9 cellular contexts compared by ENCODE assay signal in the genomic region with DNA sequence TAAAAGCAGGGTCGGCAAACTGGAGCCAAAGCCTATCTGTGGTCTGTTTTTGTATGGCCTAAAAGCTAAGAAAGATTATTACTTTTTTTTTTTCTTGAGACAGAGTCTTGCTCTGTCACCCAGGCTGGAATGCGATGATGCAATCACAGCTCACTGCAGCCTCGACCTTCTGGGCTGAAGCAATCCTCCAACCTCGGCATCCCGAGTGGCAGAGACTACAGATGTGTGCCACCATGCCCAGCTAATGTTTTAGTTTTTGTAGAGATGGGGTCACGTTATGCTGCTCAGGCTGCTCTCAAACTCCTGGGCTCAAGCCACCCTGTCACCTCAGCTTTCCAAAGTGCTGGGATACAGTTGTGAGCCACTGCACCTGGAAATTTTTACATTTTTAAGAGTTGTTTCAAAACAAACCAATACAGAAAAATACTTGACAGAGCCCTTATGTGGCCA. TPM values are rescaled to one million over a fixed set of nuclear protein-coding genes. Genes with fewer than 3 reads are reported as not detected.
DNase-seq lines count a peak whose midpoint lies in the region; ATAC-seq and TF ChIP-seq lines count a peak whose summit lies in the region.
"Had no signal": no experiment of that assay in that cellular context is flagged by ENCODE, and none has a peak within 500 bp of the region (broad histone marks: within the 10 kb centered on the region; RNA-seq: fewer than 3 reads in every experiment).

No MANE protein-coding gene starts in this region.

- peaks cover 10% of the 10 kb centered on the region for H3K4me1 ChIP-seq in lower lobe of right lung

- TF ChIP-seq CTCF in AG04450 (IDR thresholded peaks at IDR 0.05; ENCODE audit: low read depth, low read length) (no peak), lower lobe of right lung (IDR thresholded peaks at IDR 0.05) (no peak)

- CTCF ChIA-PET in AG04450 (lab: Charles Lee) = interaction anchor here (1.2 kb wide), 1 partner anchor 10 kb away, joined by 7 read pairs; the partner anchor contains the start of gene CDC73

- peak; percentile 86 to 88 for ATAC-seq in lower lobe of right lung
- ATAC-seq in activated CD4-positive, CD25-positive, alpha-beta regulatory T cell treated with anti-CD3 and anti-CD28 coated beads, Interleukin-2, amount 50 U/mL, for 24 hours = no peak

- DNase-seq in AG04450 (ENCODE audit: low read depth, low spot score) (peak; percentile 65), HS-27A (ENCODE audit: low read depth) (peak; percentile 67), astrocyte of the hippocampus (ENCODE audit: low read depth, low spot score) (peak; percentile 81), lower lobe of right lung (peak; percentile 79), KG1 (lab: John Stamatoyannopoulos, UW) (no peak), NCI-H526 treated with DMSO at 0.1 percent for 48 hours (lab: John Stamatoyannopoulos, UW) (no peak)
- no peak for DNase-seq in stimulated activated CD8-positive, alpha-beta memory T cell treated with anti-CD3 and anti-CD28 coated beads, Interleukin-4, amount 100 ng/mL, for 48 hours
- DNase-seq: NCI-H187 treated with DMSO at 0.1 percent for 48 hours had no signal

- H3K4me3 ChIP-seq in AG04450 (ENCODE audit: low read depth, low read length) (no peak overlapping the region), lower lobe of right lung (no peak overlapping the region)

- H3K27ac ChIP-seq in AG04450 (ENCODE audit: low read depth, low read length) (peak overlapping the region; percentile 79), lower lobe of right lung (peak overlapping the region; percentile 64)

- POLR2A ChIA-PET in AG04450 (lab: Yijun Ruan, JAX) = interaction anchor here (1.3 to 1.7 kb wide), 2 partner anchors 10 to 53 kb away, joined by 3 to 8 read pairs; partner anchors contain the start of genes CDC73, RO60 and UCHL5

- H3K27me3 ChIP-seq in AG04450 (ENCODE audit: control insufficient read depth, insufficient read depth, low read length) (no peaks in the 10 kb centered on the region), lower lobe of right lung (ENCODE audit: low read depth) (no peaks in the 10 kb centered on the region)

- H3K36me3 ChIP-seq in lower lobe of right lung = no peaks in the 10 kb centered on the region

- intact Hi-C loops in lower lobe of right lung (cut with DNase I) = no loop called here

- H3K9me3 ChIP-seq in AG04450 (ENCODE audit: control insufficient read depth, insufficient read depth, low read length) (no peaks in the 10 kb centered on the region), lower lobe of right lung (no peaks in the 10 kb centered on the region)

RNA-seq across cellular contexts. Expression of gene GLRX2, which starts 6.5 kb away (rescaled TPM):
- 20.9 and 33.5 TPM in 2 replicates for polyA plus RNA-seq in AG04450 (2011; rRNA removed)
- 2.0 and 5.6 TPM in 2 replicates for polyA minus RNA-seq in AG04450 (2011; rRNA and poly(A)+ RNA removed)
- total RNA-seq in lower lobe of right lung = 25.2 TPM

RNA-seq across cellular contexts. Expression of gene CDC73, which starts 10.2 kb away (rescaled TPM):
- polyA plus RNA-seq in AG04450 (2011; rRNA removed) = 40.2 and 56.4 TPM in 2 replicates
- 36.2 and 58.4 TPM in 2 replicates for polyA minus RNA-seq in AG04450 (2011; rRNA and poly(A)+ RNA removed)
- 59.8 TPM for total RNA-seq in lower lobe of right lung

RNA-seq across cellular contexts. Expression of gene RO60, which starts 52.3 kb away (rescaled TPM):
- polyA plus RNA-seq in AG04450 (2011; rRNA removed) = 28.1 and 39.4 TPM in 2 replicates
- 93.6 and 143 TPM in 2 replicates for polyA minus RNA-seq in AG04450 (2011; rRNA and poly(A)+ RNA removed)
- total RNA-seq in lower lobe of right lung = 70.7 TPM

RNA-seq across cellular contexts. Expression of gene UCHL5, which starts 52.5 kb away (rescaled TPM):
- 18.4 and 28.8 TPM in 2 replicates for polyA plus RNA-seq in AG04450 (2011; rRNA removed)
- 7.7 and 18.9 TPM in 2 replicates for polyA minus RNA-seq in AG04450 (2011; rRNA and poly(A)+ RNA removed)
- total RNA-seq in lower lobe of right lung = 26.0 TPM

Comparison
In these comparisons a context has a peak if more than half of its experiments do, and no peak if none do; other contexts are left out.
1. DNase-seq: peak in AG04450 (single experiment), HS-27A (single experiment), astrocyte of the hippocampus (single experiment) and lower lobe of right lung (single experiment); none in KG1 (single experiment), stimulated activated CD8-positive, alpha-beta memory T cell treated with anti-CD3 and anti-CD28 coated beads, Interleukin-4, amount 100 ng/mL, for 48 hours (single experiment) and NCI-H526 treated with DMSO at 0.1 percent for 48 hours (single experiment).
2. ATAC-seq: peak in lower lobe of right lung (2 of 2); none in activated CD4-positive, CD25-positive, alpha-beta regulatory T cell treated with anti-CD3 and anti-CD28 coated beads, Interleukin-2, amount 50 U/mL, for 24 hours (0 of 2).